Comparison of ENCODE assay signal across 15 cellular contexts in genomic region chr16:55418586-55418985, GRCh38.
DNase-seq lines count a peak whose midpoint lies in the region; ATAC-seq and TF ChIP-seq lines count a peak whose summit lies in the region.
"Had no signal": no experiment of that assay in that cellular context is flagged by ENCODE, and none has a peak within 500 bp of the region (broad histone marks: within the 10 kb centered on the region; RNA-seq: fewer than 3 reads in every experiment).

No MANE protein-coding gene starts in this region.

- no peak overlapping the region for H3K27ac Mint-ChIP-seq in progenitor cell of endocrine pancreas
- H3K27ac Mint-ChIP-seq: activated naive CD4-positive, alpha-beta T cell treated with anti-CD3 and anti-CD28 coated beads, Interleukin-2, amount 50 U/mL, for 72 hours; CD4-positive, alpha-beta memory T cell; natural killer cell treated with Interleukin-12 subunit alpha and Interleukin-12 subunit beta and Interleukin-15 and Interleukin-18, amount 100 ng/mL, for 72 hours had no signal

- no peak for ATAC-seq in HG02623 (IDR thresholded peaks at IDR 0.05; ENCODE audit: unreplicated experiment)
- ATAC-seq: activated naive CD4-positive, alpha-beta T cell treated with anti-CD3 and anti-CD28 coated beads, Interleukin-2, amount 50 U/mL, for 72 hours; natural killer cell treated with Interleukin-12 subunit alpha and Interleukin-12 subunit beta and Interleukin-15 and Interleukin-18, amount 100 ng/mL, for 72 hours had no signal

- H3K27me3 ChIP-seq in H7 (ENCODE audit: control insufficient read depth, insufficient read depth, low read length) (no peaks in the 10 kb centered on the region), SJCRH30 (no peaks in the 10 kb centered on the region; the same call in none of the 2 replicates)

- H3K4me1 Mint-ChIP-seq in progenitor cell of endocrine pancreas (ENCODE audit: low read depth), result no peaks in the 10 kb centered on the region

- no peaks in the 10 kb centered on the region for H3K4me1 ChIP-seq in SJCRH30
- H3K4me1 ChIP-seq: heart left ventricle, left ventricle myocardium inferior had no signal

- H3K27me3 Mint-ChIP-seq in progenitor cell of endocrine pancreas, result peaks cover 79% of the 10 kb centered on the region

- TF ChIP-seq CTCF in fibroblast of the aortic adventitia (IDR thresholded peaks at IDR 0.05; ENCODE audit: insufficient read depth, low read length), result no peak
- no peak for TF ChIP-seq CTCF in progenitor cell of endocrine pancreas (IDR thresholded peaks at IDR 0.05; ENCODE audit: unreplicated experiment)

- no peaks in the 10 kb centered on the region for H3K9me3 Mint-ChIP-seq in progenitor cell of endocrine pancreas (ENCODE audit: low read depth)
- H3K9me3 Mint-ChIP-seq: activated naive CD4-positive, alpha-beta T cell treated with anti-CD3 and anti-CD28 coated beads, Interleukin-2, amount 50 U/mL, for 72 hours; CD4-positive, alpha-beta memory T cell; natural killer cell treated with Interleukin-12 subunit alpha and Interleukin-12 subunit beta and Interleukin-15 and Interleukin-18, amount 100 ng/mL, for 72 hours had no signal

- DNase-seq in H7 (peak; percentile 33), SJCRH30 (peak; percentile 25 to 52), fibroblast of the aortic adventitia (ENCODE audit: low read depth) (peak; percentile 6), progenitor cell of endocrine pancreas (ENCODE audit: low spot score, unreplicated experiment) (peak; percentile 29), retina (no peak), NCI-H2081 treated with DMSO at 0.1 percent for 48 hours (lab: John Stamatoyannopoulos, UW) (no peak)
- DNase-seq: CD4-positive, alpha-beta memory T cell; GDM1; heart left ventricle; left ventricle myocardium inferior; NCI-H226 had no signal

- H3K9me3 ChIP-seq in SJCRH30 (replicated peaks), result no peaks in the 10 kb centered on the region
- H3K9me3 ChIP-seq: heart left ventricle, left ventricle myocardium inferior, thoracic aorta had no signal

- H3K4me3 ChIP-seq in H7 (ENCODE audit: insufficient read depth, low read depth, low read length), result no peak overlapping the region
- no peak overlapping the region for H3K4me3 ChIP-seq in SJCRH30
- no peak overlapping the region for H3K4me3 ChIP-seq in fibroblast of the aortic adventitia (ENCODE audit: low read depth, low read length)
- H3K4me3 ChIP-seq: heart left ventricle, left ventricle myocardium inferior, thoracic aorta had no signal

- no peak overlapping the region for H3K27ac ChIP-seq in SJCRH30
- H3K27ac ChIP-seq: heart left ventricle, left ventricle myocardium inferior, thoracic aorta had no signal

- H3K36me3 Mint-ChIP-seq in progenitor cell of endocrine pancreas (ENCODE audit: insufficient read depth), result no peaks in the 10 kb centered on the region
- H3K36me3 Mint-ChIP-seq: activated naive CD4-positive, alpha-beta T cell treated with anti-CD3 and anti-CD28 coated beads, Interleukin-2, amount 50 U/mL, for 72 hours; CD4-positive, alpha-beta memory T cell; natural killer cell treated with Interleukin-12 subunit alpha and Interleukin-12 subunit beta and Interleukin-15 and Interleukin-18, amount 100 ng/mL, for 72 hours had no signal

- no peak overlapping the region for H3K4me3 Mint-ChIP-seq in progenitor cell of endocrine pancreas (ENCODE audit: low read depth)
- H3K4me3 Mint-ChIP-seq: CD4-positive, alpha-beta memory T cell; natural killer cell treated with Interleukin-12 subunit alpha and Interleukin-12 subunit beta and Interleukin-15 and Interleukin-18, amount 100 ng/mL, for 72 hours had no signal

- H3K36me3 ChIP-seq in H7 (replicated peaks; ENCODE audit: control insufficient read depth, insufficient read depth, low read length) (no peaks in the 10 kb centered on the region), SJCRH30 (no peaks in the 10 kb centered on the region)
- H3K36me3 ChIP-seq: heart left ventricle, left ventricle myocardium inferior, thoracic aorta had no signal

Comparison
In these comparisons a context has a peak if more than half of its experiments do, and no peak if none do; other contexts are left out.
1. DNase-seq: peak in H7 (single experiment), SJCRH30 (2 of 2), fibroblast of the aortic adventitia (single experiment) and progenitor cell of endocrine pancreas (single experiment); none in retina (single experiment) and NCI-H2081 treated with DMSO at 0.1 percent for 48 hours (single experiment).